Comparison of ENCODE assay signal across 25 cellular contexts in genomic region chr2:96957299-96957698, GRCh38. TPM values are rescaled to one million over a fixed set of nuclear protein-coding genes. Genes with fewer than 3 reads are reported as not detected.
DNase-seq lines count a peak whose midpoint lies in the region; ATAC-seq, FAIRE-seq and TF ChIP-seq lines count a peak whose summit lies in the region.
"Had no signal": no experiment of that assay in that cellular context is flagged by ENCODE, and none has a peak within 500 bp of the region (broad histone marks: within the 10 kb centered on the region; RNA-seq: fewer than 3 reads in every experiment).

No MANE protein-coding gene starts in this region.

- H3K23ac ChIP-seq in neuronal stem cell (ENCODE audit: low read depth, low read length, poor library complexity): no peak overlapping the region

- no CpG with 5 or more reads among the region's 10 CpGs for WGBS in neuronal stem cell (ENCODE audit: extremely low coverage in 2 of 2, insufficient read length in 2 of 2, insufficient replicate concordance in 1 of 2), 2 donors

- H2BK5ac ChIP-seq in neuronal stem cell (ENCODE audit: low read length): no peak overlapping the region

- peaks cover 11 to 19% of the 10 kb centered on the region in 2 donors for H3K4me1 ChIP-seq in neuronal stem cell (ENCODE audit: control insufficient read depth in 2 of 2, insufficient read depth in 1 of 2, low read depth in 1 of 2, low read length in 2 of 2)

- no peak for ATAC-seq in natural killer cell
- ATAC-seq: stimulated activated naive B cell treated with anti-CD40 and anti-IgM and Interleukin-4, amounts not matched to agents 10 μg/mL and 1 μg/mL and 100 μg/mL, for 72 hours had no signal

- H3K18ac ChIP-seq in neuronal stem cell (ENCODE audit: low read length): peak overlapping the region; percentile 19

- DNase-seq in NCI-H2081 (lab: John Stamatoyannopoulos, UW) (peak; percentile 30 to 83), NCI-H2081 treated with DMSO at 0.1 percent for 48 hours (lab: John Stamatoyannopoulos, UW) (no peak), NCI-H187 treated with DMSO at 0.1 percent for 48 hours (lab: John Stamatoyannopoulos, UW) (peak; percentile 31), cerebellar nuclear complex (lab: John Stamatoyannopoulos, UW) (peak; percentile 81 to 89), neuronal stem cell (ENCODE audit: low spot score) (no peak), GM19239 (ENCODE audit: insufficient read length, low spot score) (no peak), NCI-H748 (lab: John Stamatoyannopoulos, UW; ENCODE audit: unreplicated experiment) (no peak), natural killer cell (no peak)
- DNase-seq: activated CD4-positive, CD25-positive, alpha-beta regulatory T cell treated with anti-CD3 and anti-CD28 coated beads, Interleukin-2, amount 50 U/mL, for 72 hours; hypothalamus; midbrain; NCI-H1105 treated with DMSO at 0.1 percent for 48 hours; NCI-H526 treated with DMSO at 0.1 percent for 48 hours; PC-9; stimulated activated naive B cell treated with anti-CD40 and anti-IgM and Interleukin-4, amounts not matched to agents 10 μg/mL and 1 μg/mL and 100 μg/mL, for 72 hours; T-helper 9 cell; tibial artery had no signal

- no peak overlapping the region for H2AK5ac ChIP-seq in neuronal stem cell (ENCODE audit: low read depth, low read length)

- H3K9me3 ChIP-seq in neuronal stem cell (replicated peaks in 1 of 2; ENCODE audit: control insufficient read depth in 2 of 2, insufficient read depth in 1 of 2, low read depth in 1 of 2, low read length in 2 of 2): no peaks in the 10 kb centered on the region
- H3K9me3 ChIP-seq: neutrophil, SJSA1, tibial artery had no signal

- no peak overlapping the region for H3K4me3 ChIP-seq in neuronal stem cell (ENCODE audit: low read length in 2 of 2)
- H3K4me3 ChIP-seq: PC-9, SJSA1, tibial artery had no signal

- no peak overlapping the region for H3K4me2 ChIP-seq in neuronal stem cell (ENCODE audit: insufficient read depth, low read length, poor library complexity, severe bottlenecking)
- H3K4me2 ChIP-seq: PC-9 had no signal

- H3K27ac Mint-ChIP-seq in natural killer cell: no peak overlapping the region
- H3K27ac Mint-ChIP-seq: stimulated activated naive B cell treated with anti-CD40 and anti-IgM and Interleukin-4, amounts not matched to agents 10 μg/mL and 1 μg/mL and 100 μg/mL, for 72 hours had no signal

- no peaks in the 10 kb centered on the region for H3K36me3 ChIP-seq in neuronal stem cell (replicated peaks in 1 of 2; ENCODE audit: control insufficient read depth in 2 of 2, insufficient read depth in 2 of 2, low read length in 2 of 2)
- H3K36me3 ChIP-seq: neutrophil, SJSA1, tibial artery had no signal

- H3K14ac ChIP-seq in neuronal stem cell (ENCODE audit: low read length): no peak overlapping the region

- no peaks in the 10 kb centered on the region for H3K36me3 Mint-ChIP-seq in natural killer cell
- H3K36me3 Mint-ChIP-seq: stimulated activated naive B cell treated with anti-CD40 and anti-IgM and Interleukin-4, amounts not matched to agents 10 μg/mL and 1 μg/mL and 100 μg/mL, for 72 hours had no signal

- H3K27ac ChIP-seq in neuronal stem cell (replicated peaks; ENCODE audit: low read length): no peak overlapping the region
- H3K27ac ChIP-seq: neutrophil, PC-9, SJSA1, tibial artery had no signal

- peak overlapping the region; percentile 19 for H2AFZ ChIP-seq in neuronal stem cell (ENCODE audit: low read length)
- H2AFZ ChIP-seq: PC-9 had no signal

- no peak overlapping the region for H4K91ac ChIP-seq in neuronal stem cell (ENCODE audit: low read depth, low read length, poor library complexity)

- H3K27me3 ChIP-seq in neuronal stem cell (ENCODE audit: control insufficient read depth in 3 of 3, insufficient read depth in 3 of 3, low read depth in 1 of 3, low read length in 3 of 3): peaks cover 0 to 20% (median 0%) of the 10 kb centered on the region in 3 experiments
- H3K27me3 ChIP-seq: SJSA1 had no signal

- H3K27me3 Mint-ChIP-seq in natural killer cell (ENCODE audit: low read depth in 2 of 2): peaks cover 0 to 2% of the 10 kb centered on the region in 2 donors

- H3K79me1 ChIP-seq in neuronal stem cell (ENCODE audit: low read depth, low read length): no peaks in the 10 kb centered on the region

- H2BK120ac ChIP-seq in neuronal stem cell (ENCODE audit: low read depth, low read length): no peak overlapping the region

- H3K9me3 Mint-ChIP-seq in natural killer cell: no peaks in the 10 kb centered on the region
- H3K9me3 Mint-ChIP-seq: stimulated activated naive B cell treated with anti-CD40 and anti-IgM and Interleukin-4, amounts not matched to agents 10 μg/mL and 1 μg/mL and 100 μg/mL, for 72 hours had no signal

- intact Hi-C loops in natural killer cell (cut with micrococcal nuclease): no loop called here

- TF ChIP-seq CTCF in natural killer cell (IDR thresholded peaks at IDR 0.05): no peak

- H4K8ac ChIP-seq in neuronal stem cell (ENCODE audit: low read depth, low read length): no peak overlapping the region

- no peak overlapping the region for H3K4me3 Mint-ChIP-seq in natural killer cell
- H3K4me3 Mint-ChIP-seq: stimulated activated naive B cell treated with anti-CD40 and anti-IgM and Interleukin-4, amounts not matched to agents 10 μg/mL and 1 μg/mL and 100 μg/mL, for 72 hours had no signal

- peak overlapping the region; percentile 9 for H3K9ac ChIP-seq in neuronal stem cell (ENCODE audit: low read depth, low read length, poor library complexity)

- H2BK15ac ChIP-seq in neuronal stem cell (ENCODE audit: low read length): no peak overlapping the region

- FAIRE-seq in GM19239 (lab: Jason Lieb, UNC): no peak
- FAIRE-seq: A204.1, astrocyte, colon, endothelial cell of umbilical vein had no signal

- no peak overlapping the region for H2BK12ac ChIP-seq in neuronal stem cell (ENCODE audit: low read length)

- H3K4ac ChIP-seq in neuronal stem cell (ENCODE audit: low read length): no peak overlapping the region

- H3K4me1 Mint-ChIP-seq in natural killer cell: peaks cover 19 to 27% of the 10 kb centered on the region in 2 donors

RNA-seq across cellular contexts. Expression of gene FAM178B, which starts 29.1 kb away (rescaled TPM):
- 1.0 TPM for polyA plus RNA-seq in neuronal stem cell (2013, experiment 1 of 2)
- 1.0 TPM for polyA plus RNA-seq in neuronal stem cell (2013, experiment 2 of 2)
- 1 to 10 TPM; 1.1 to 2.3 (median 1.2) TPM for total RNA-seq in natural killer cell
- total RNA-seq: astrocyte, endothelial cell of umbilical vein, fibroblast of villous mesenchyme, renal cortical epithelial cell, SJSA1 had no signal
- polyA plus RNA-seq: endothelial cell of umbilical vein had no signal

Comparison
In these comparisons a context has a peak if more than half of its experiments do, and no peak if none do; other contexts are left out.
1. DNase-seq: peak in NCI-H2081 (2 of 2), NCI-H187 treated with DMSO at 0.1 percent for 48 hours (single experiment) and cerebellar nuclear complex (2 of 2); none in NCI-H2081 treated with DMSO at 0.1 percent for 48 hours (single experiment), neuronal stem cell (single experiment), GM19239 (single experiment), NCI-H748 (single experiment) and natural killer cell (single experiment).